33 cellular contexts compared by ENCODE assay signal in genomic region chr12:2169489-2169888, GRCh38.
A peak's percentile ranks its signal among the peaks of the same experiment; 100 is the strongest.
DNase-seq lines count a peak whose midpoint lies in the region; ATAC-seq and TF ChIP-seq lines count a peak whose summit lies in the region.
"Had no signal": no experiment of that assay in that cellular context is flagged by ENCODE, and none has a peak within 500 bp of the region (broad histone marks: within the 10 kb centered on the region; RNA-seq: fewer than 3 reads in every experiment).

No MANE protein-coding gene starts in this region.

- no peak overlapping the region for H3K27ac Mint-ChIP-seq in activated CD8-positive, alpha-beta T cell treated with anti-CD3 and anti-CD28 coated beads, Interleukin-2, amount 10 ng/mL, durations not matched to agents 7 days and 5 days
- H3K27ac Mint-ChIP-seq: activated naive CD4-positive, alpha-beta T cell treated with anti-CD3 and anti-CD28 coated beads, Interleukin-2, amount 50 U/mL, for 24 hours; CD14-positive monocyte; dendritic cell treated with granulocyte-macrophage colony-stimulating factor and Interleukin-4, amounts not matched to agents 40 ng/mL and 50 ng/mL, for 4 days; endodermal cell; memory B cell; progenitor cell of endocrine pancreas; stimulated activated effector memory CD8-positive, alpha-beta T cell treated with anti-CD3 and anti-CD28 coated beads, Interleukin-12 subunit alpha, Interleukin-12 subunit beta, amount 100 ng/mL, for 72 hours had no signal

- H3K9me3 Mint-ChIP-seq in activated CD8-positive, alpha-beta T cell treated with anti-CD3 and anti-CD28 coated beads, Interleukin-2, amount 10 ng/mL, durations not matched to agents 7 days and 5 days (ENCODE audit: insufficient read depth): peaks cover 4% of the 10 kb centered on the region

- H3K27me3 ChIP-seq in left ventricle myocardium inferior (ENCODE audit: low read depth): no peaks in the 10 kb centered on the region
- no peaks in the 10 kb centered on the region for H3K27me3 ChIP-seq in right cardiac atrium (ENCODE audit: control insufficient read depth, insufficient read depth)
- H3K27me3 ChIP-seq: neutrophil, uterus had no signal

- H3K4me3 ChIP-seq in left ventricle myocardium inferior: no peak overlapping the region
- no peak overlapping the region for H3K4me3 ChIP-seq in right cardiac atrium (ENCODE audit: low read length)
- H3K4me3 ChIP-seq: uterus had no signal

- POLR2A ChIA-PET in activated CD8-positive, alpha-beta T cell treated with anti-CD3 and anti-CD28 coated beads, Interleukin-2, amount 10 ng/mL, durations not matched to agents 7 days and 5 days (lab: Charles Lee): no interaction called here

- intact Hi-C loops in left ventricle myocardium inferior (cut with micrococcal nuclease) (no loop called here), Right ventricle myocardium superior (cut with DNase I) (no loop called here), right cardiac atrium (cut with DNase I) (no loop called here)

- TF ChIP-seq CTCF in left ventricle myocardium inferior (IDR thresholded peaks at IDR 0.05; ENCODE audit: borderline replicate concordance) (no peak), GM10266 (IDR thresholded peaks at IDR 0.05; ENCODE audit: control insufficient read depth, insufficient read depth, low read depth, missing control alignments) (no peak)

- peaks cover 11% of the 10 kb centered on the region for H3K36me3 ChIP-seq in left ventricle myocardium inferior
- H3K36me3 ChIP-seq: neutrophil, uterus, WERI-Rb-1 had no signal

- DNase-seq in left ventricle myocardium inferior: no peak
- DNase-seq in Right ventricle myocardium superior: no peak
- DNase-seq in right cardiac atrium: no peak
- DNase-seq in myocyte (ENCODE audit: low read depth): peak; percentile 12
- DNase-seq in activated CD8-positive, alpha-beta T cell treated with anti-CD3 and anti-CD28 coated beads, Interleukin-2, amount 10 ng/mL, durations not matched to agents 7 days and 5 days: no peak
- DNase-seq in GM10266 (ENCODE audit: extremely low spot score): no peak
- DNase-seq in T-helper 9 cell: no peak
- DNase-seq: activated CD4-positive, alpha-beta T cell treated with anti-CD3 and anti-CD28 coated beads for 48 hours; activated CD8-positive, alpha-beta memory T cell treated with anti-CD3 and anti-CD28 coated beads for 24 hours; activated T-cell treated with anti-CD3 and anti-CD28 coated beads for 4 hours; anterior cingulate cortex; caudate nucleus; DMS79 treated with DMSO at 0.1 percent for 48 hours; endodermal cell; foreskin melanocyte; GDM1; hippocampal formation; NCI-H146; NCI-H748 treated with DMSO at 0.1 percent for 48 hours; SW 1271; T1000; uterus; WERI-Rb-1 had no signal

- H3K4me3 Mint-ChIP-seq in activated CD8-positive, alpha-beta T cell treated with anti-CD3 and anti-CD28 coated beads, Interleukin-2, amount 10 ng/mL, durations not matched to agents 7 days and 5 days: no peak overlapping the region
- H3K4me3 Mint-ChIP-seq: activated naive CD4-positive, alpha-beta T cell treated with anti-CD3 and anti-CD28 coated beads, Interleukin-2, amount 50 U/mL, for 24 hours; CD14-positive monocyte; dendritic cell treated with granulocyte-macrophage colony-stimulating factor and Interleukin-4, amounts not matched to agents 40 ng/mL and 50 ng/mL, for 4 days; endodermal cell; memory B cell; stimulated activated effector memory CD8-positive, alpha-beta T cell treated with anti-CD3 and anti-CD28 coated beads, Interleukin-12 subunit alpha, Interleukin-12 subunit beta, amount 100 ng/mL, for 72 hours had no signal

- H3K36me3 Mint-ChIP-seq in activated CD8-positive, alpha-beta T cell treated with anti-CD3 and anti-CD28 coated beads, Interleukin-2, amount 10 ng/mL, durations not matched to agents 7 days and 5 days (ENCODE audit: low read depth): no peaks in the 10 kb centered on the region
- H3K36me3 Mint-ChIP-seq: activated naive CD4-positive, alpha-beta T cell treated with anti-CD3 and anti-CD28 coated beads, Interleukin-2, amount 50 U/mL, for 24 hours; CD14-positive monocyte; stimulated activated effector memory CD8-positive, alpha-beta T cell treated with anti-CD3 and anti-CD28 coated beads, Interleukin-12 subunit alpha, Interleukin-12 subunit beta, amount 100 ng/mL, for 72 hours had no signal

- no peaks in the 10 kb centered on the region for H3K4me1 Mint-ChIP-seq in activated CD8-positive, alpha-beta T cell treated with anti-CD3 and anti-CD28 coated beads, Interleukin-2, amount 10 ng/mL, durations not matched to agents 7 days and 5 days (ENCODE audit: low read depth)
- H3K4me1 Mint-ChIP-seq: activated naive CD4-positive, alpha-beta T cell treated with anti-CD3 and anti-CD28 coated beads, Interleukin-2, amount 50 U/mL, for 24 hours; memory B cell; stimulated activated effector memory CD8-positive, alpha-beta T cell treated with anti-CD3 and anti-CD28 coated beads, Interleukin-12 subunit alpha, Interleukin-12 subunit beta, amount 100 ng/mL, for 72 hours had no signal

- H3K27ac ChIP-seq in left ventricle myocardium inferior (replicated peaks) (peak overlapping the region; percentile 50), right cardiac atrium (ENCODE audit: low read length) (peak overlapping the region; percentile 63)
- H3K27ac ChIP-seq: neutrophil, WERI-Rb-1 had no signal

- H3K9me3 ChIP-seq in left ventricle myocardium inferior (replicated peaks) (peaks cover 19% of the 10 kb centered on the region), right cardiac atrium (ENCODE audit: control insufficient read depth, low read length) (no peaks in the 10 kb centered on the region)
- H3K9me3 ChIP-seq: Caco-2, uterus had no signal

- 86% methylated on average over 4 of the region's 4 CpGs for WGBS in right cardiac atrium

- CTCF ChIA-PET in activated CD8-positive, alpha-beta T cell treated with anti-CD3 and anti-CD28 coated beads, Interleukin-2, amount 10 ng/mL, durations not matched to agents 7 days and 5 days (lab: Charles Lee): no interaction called here

- H3K4me1 ChIP-seq in left ventricle myocardium inferior (peaks cover 81% of the 10 kb centered on the region), right cardiac atrium (ENCODE audit: control insufficient read depth, insufficient read depth, low read length) (peaks cover 32% of the 10 kb centered on the region)

- ATAC-seq in Right ventricle myocardium superior (ENCODE audit: poor library complexity) (no peak), right cardiac atrium (no peak), HG02588 (IDR thresholded peaks at IDR 0.05; ENCODE audit: unreplicated experiment) (no peak)
- ATAC-seq in activated CD8-positive, alpha-beta T cell treated with anti-CD3 and anti-CD28 coated beads, Interleukin-2, amount 10 ng/mL, durations not matched to agents 7 days and 5 days: no peak
- ATAC-seq: Panc1; stimulated activated effector memory CD8-positive, alpha-beta T cell treated with anti-CD3 and anti-CD28 coated beads, Interleukin-12 subunit alpha, Interleukin-12 subunit beta, amount 100 ng/mL, for 72 hours had no signal

- H3K27me3 Mint-ChIP-seq in activated CD8-positive, alpha-beta T cell treated with anti-CD3 and anti-CD28 coated beads, Interleukin-2, amount 10 ng/mL, durations not matched to agents 7 days and 5 days (ENCODE audit: low read depth): peaks cover 6% of the 10 kb centered on the region
